ENCODE assay signal across 18 cellular contexts in genomic region chr1:170623171-170623570, GRCh38. TPM values are rescaled to one million over a fixed set of nuclear protein-coding genes. Genes with fewer than 3 reads are reported as not detected.
DNase-seq lines count a peak whose midpoint lies in the region; ATAC-seq, FAIRE-seq and TF ChIP-seq lines count a peak whose summit lies in the region.
"Had no signal": no experiment of that assay in that cellular context is flagged by ENCODE, and none has a peak within 500 bp of the region (broad histone marks: within the 10 kb centered on the region; RNA-seq: fewer than 3 reads in every experiment).

No MANE protein-coding gene starts in this region.

- H3K4me2 ChIP-seq in IMR-90 (ENCODE audit: low read depth, low read length), result no peak overlapping the region
- no peak overlapping the region for H3K4me2 ChIP-seq in GM12878 (ENCODE audit: control insufficient read depth, insufficient read depth)
- H3K4me2 ChIP-seq: GM23338 had no signal

- TF ChIP-seq CTCF in BJ (IDR thresholded peaks at IDR 0.05; ENCODE audit: insufficient read depth, low read depth, low read length), result no peak
- TF ChIP-seq CTCF in IMR-90 (conservative IDR thresholded peaks at IDR 0.05; ENCODE audit: low read depth, low read length), result no peak
- no peak for TF ChIP-seq CTCF in GM12878 (IDR thresholded peaks at IDR 0.05 in 2 of 3, conservative IDR thresholded peaks at IDR 0.05 in 1 of 3; ENCODE audit: control insufficient read depth in 2 of 3, extremely low read depth in 1 of 3, insufficient read depth in 1 of 3, low read depth in 3 of 3, low read length in 3 of 3)
- TF ChIP-seq CTCF in kidney epithelial cell (IDR thresholded peaks at IDR 0.05; ENCODE audit: insufficient read depth, low read length, poor library complexity, severe bottlenecking), result no peak

- H2BK20ac ChIP-seq in IMR-90 (ENCODE audit: low read depth, low read length), result peak overlapping the region; percentile 8; the same call in 1 of the 2 replicates

- peak overlapping the region; percentile 36; the same call in 1 of the 2 replicates for H3K4ac ChIP-seq in IMR-90 (ENCODE audit: low read depth, low read length)

- H3K79me2 ChIP-seq in GM12878 (ENCODE audit: control insufficient read depth, insufficient read depth, low read length), result no peaks in the 10 kb centered on the region

- H3K36me3 ChIP-seq in BJ (ENCODE audit: control insufficient read depth, insufficient read depth, low read length) (no peaks in the 10 kb centered on the region), IMR-90 (ENCODE audit: control insufficient read depth, insufficient read depth, low read length) (no peaks in the 10 kb centered on the region), GM12878 (ENCODE audit: control insufficient read depth in 2 of 2, insufficient read depth in 2 of 2, low read length in 1 of 2) (no peaks in the 10 kb centered on the region), kidney epithelial cell (ENCODE audit: control insufficient read depth, insufficient read depth, low read length) (no peaks in the 10 kb centered on the region)
- H3K36me3 ChIP-seq: lower lobe of right lung, pancreas had no signal

- no peak overlapping the region for H3K9ac ChIP-seq in IMR-90 (ENCODE audit: low read depth, low read length)
- H3K9ac ChIP-seq in GM12878 (ENCODE audit: control insufficient read depth, insufficient read depth, low read length), result no peak overlapping the region

- POLR2A ChIA-PET in BJ (lab: Charles Lee) (no interaction called here), IMR-90 (lab: Charles Lee; ENCODE audit: unreplicated experiment) (no interaction called here), GM12878 (lab: Charles Lee) (interaction anchor here (0.6 to 1.5 kb wide), 5 partner anchors 9 to 98 kb away, joined by 3 to 5 read pairs (median 3); no protein-coding TSS in a partner anchor)

- WGBS in IMR-90 (ENCODE audit: extremely low coverage in 2 of 2, insufficient read length in 1 of 2), 2 experiments, result 0% methylated on average over 1 of the region's 2 CpGs; no CpG with 5 or more reads in 1 of the 2 experiments
- whole genome bisulfite sequencing in GM12878 (ENCODE audit: insufficient coverage, insufficient replicate concordance, low lambda C conversion rate, missing lambda C conversion rate), result 0% methylated on average over 2 of the region's 2 CpGs

- SMC1A ChIA-PET in GM12878 (lab: Charles Lee; ENCODE audit: uncharacterized antibody, unreplicated experiment), result interaction anchor here (1.0 to 13.2 kb wide), 7 partner anchors 10 to 103 kb away, joined by 3 to 150 read pairs (median 3); partner anchors contain the start of gene PRRX1

- no peak for TF ChIP-seq POLR2A in IMR-90 (IDR thresholded peaks at IDR 0.05; ENCODE audit: low read depth, low read length)
- TF ChIP-seq POLR2A in GM12878 (IDR thresholded peaks at IDR 0.05; ENCODE audit: low read depth, low read length), result no peak

- RAD21 ChIA-PET in GM12878 (lab: Charles Lee; ENCODE audit: unreplicated experiment), result interaction anchor here (0.6 to 1.3 kb wide), 3 partner anchors 10 to 40 kb away, joined by 3 to 5 read pairs (median 3); no protein-coding TSS in a partner anchor

- H3K56ac ChIP-seq in IMR-90 (ENCODE audit: extremely low read depth, insufficient read depth, low read length), result no peak overlapping the region

- H3K4me3 ChIP-seq in BJ (ENCODE audit: low read depth, low read length), result no peak overlapping the region
- H3K4me3 ChIP-seq in IMR-90 (ENCODE audit: insufficient read depth, low read depth, low read length), result no peak overlapping the region
- H3K4me3 ChIP-seq in GM12878, result no peak overlapping the region
- H3K4me3 ChIP-seq in kidney epithelial cell (ENCODE audit: low read depth, low read length), result no peak overlapping the region
- H3K4me3 ChIP-seq: GM23338, K562, lower lobe of right lung, pancreas had no signal

- DNase-seq in BJ (ENCODE audit: low read depth) (peak; percentile 80), IMR-90 (peak; percentile 95), GM12878 (ENCODE audit: low read depth, low spot score) (no peak), kidney epithelial cell (ENCODE audit: low read depth) (peak; percentile 12), NCI-H510A treated with DMSO at 0.1 percent for 48 hours (lab: John Stamatoyannopoulos, UW) (no peak), NCI-H187 (lab: John Stamatoyannopoulos, UW) (no peak)
- DNase-seq: activated CD8-positive, alpha-beta T cell treated with anti-CD3 and anti-CD28 coated beads for 36 hours; CD8-positive, alpha-beta T cell; glutamatergic neuron; lower lobe of right lung; NCI-H1694 treated with DMSO at 0.1 percent for 48 hours; pancreas; T-helper 2 cell had no signal

- dilution Hi-C loops in IMR-90 (cut with HindIII; ENCODE audit: low sequenced_read_pairs, unreplicated experiment), result no loop called here

- CTCF ChIA-PET in BJ (lab: Yijun Ruan, JAX), result no interaction called here
- CTCF ChIA-PET in IMR-90 (lab: Yijun Ruan, JAX), result no interaction called here
- CTCF ChIA-PET in GM12878 (lab: Yijun Ruan, JAX), result interaction anchor here (0.8 to 1.5 kb wide), 2 partner anchors 9 to 50 kb away, joined by 3 read pairs; no protein-coding TSS in a partner anchor

- H3K4me1 ChIP-seq in IMR-90 (ENCODE audit: control insufficient read depth, insufficient read depth, low read length) (no peaks in the 10 kb centered on the region; the same call in 1 of the 2 replicates), GM12878 (ENCODE audit: control insufficient read depth, insufficient read depth, low read length) (no peaks in the 10 kb centered on the region)
- H3K4me1 ChIP-seq: lower lobe of right lung, pancreas had no signal

- no peak for TF ChIP-seq EP300 in GM12878 (IDR thresholded peaks at IDR 0.05; ENCODE audit: borderline replicate concordance in 1 of 2, control insufficient read depth in 1 of 2, low read depth in 2 of 2, low read length in 2 of 2)

- TF ChIP-seq RAD21 in IMR-90 (IDR thresholded peaks at IDR 0.05; ENCODE audit: low read length), result no peak
- TF ChIP-seq RAD21 in GM12878 (IDR thresholded peaks at IDR 0.05; ENCODE audit: insufficient read depth, low read depth, low read length), result no peak

- H3K79me1 ChIP-seq in IMR-90 (ENCODE audit: low read depth in 1 of 2, low read length in 2 of 2), result no peaks in the 10 kb centered on the region

- in situ Hi-C loops in IMR-90 (cut with MboI; ENCODE audit: low sequenced_read_pairs), result no loop called here
- in situ Hi-C loops in GM12878 (cut with MboI), result no loop called here

- H3K18ac ChIP-seq in IMR-90 (ENCODE audit: low read depth, low read length), result peak overlapping the region; percentile 0; the same call in 1 of the 2 replicates

- peak overlapping the region; percentile 89 for H2BK5ac ChIP-seq in IMR-90 (ENCODE audit: low read depth, low read length, poor library complexity, severe bottlenecking)

- H2AFZ ChIP-seq in IMR-90 (replicated peaks; ENCODE audit: low read length, poor library complexity) (peak overlapping the region; percentile 59), GM12878 (ENCODE audit: control insufficient read depth, low read depth, low read length) (no peak overlapping the region)
- H2AFZ ChIP-seq: GM23338 had no signal

- no peaks in the 10 kb centered on the region for H4K20me1 ChIP-seq in IMR-90 (ENCODE audit: insufficient read depth, low read length)
- no peaks in the 10 kb centered on the region for H4K20me1 ChIP-seq in GM12878 (ENCODE audit: control insufficient read depth, insufficient read depth)

- no peak overlapping the region for H2BK15ac ChIP-seq in IMR-90 (ENCODE audit: low read depth, low read length)

- H3K27ac ChIP-seq in IMR-90 (ENCODE audit: insufficient read depth, low read length), result no peak overlapping the region
- no peak overlapping the region for H3K27ac ChIP-seq in GM12878 (ENCODE audit: control insufficient read depth, insufficient read depth)
- H3K27ac ChIP-seq: lower lobe of right lung, pancreas had no signal

- ATAC-seq in IMR-90 (ENCODE audit: low read depth) (peak; percentile 80), GM12878 (no peak), GM21526 (IDR thresholded peaks at IDR 0.05; ENCODE audit: low FRiP score, unreplicated experiment) (no peak), HG03354 (IDR thresholded peaks at IDR 0.05; ENCODE audit: poor library complexity, severe bottlenecking, unreplicated experiment) (no peak)
- ATAC-seq: activated CD8-positive, alpha-beta T cell treated with anti-CD3 and anti-CD28 coated beads for 36 hours; CD8-positive, alpha-beta T cell; GM23338; K562; lower lobe of right lung; pancreas had no signal

- peaks cover 13% of the 10 kb centered on the region; the same call in 1 of the 2 replicates for H3K9me3 ChIP-seq in IMR-90 (ENCODE audit: control insufficient read depth, insufficient read depth, low read length)
- no peaks in the 10 kb centered on the region for H3K9me3 ChIP-seq in GM12878 (replicated peaks; ENCODE audit: control insufficient read depth, insufficient read depth, low read length)
- H3K9me3 ChIP-seq: lower lobe of right lung, pancreas had no signal

- H2AK5ac ChIP-seq in IMR-90 (ENCODE audit: low read depth, low read length), result peak overlapping the region; percentile 14; the same call in 1 of the 2 replicates

- no peak overlapping the region for H4K8ac ChIP-seq in IMR-90 (ENCODE audit: low read depth in 2 of 2, low read length in 2 of 2)

- H3K27me3 ChIP-seq in BJ (ENCODE audit: control insufficient read depth, insufficient read depth, low read length) (no peaks in the 10 kb centered on the region), IMR-90 (ENCODE audit: control insufficient read depth, insufficient read depth, low read length) (no peaks in the 10 kb centered on the region), GM12878 (replicated peaks in 1 of 2; ENCODE audit: control insufficient read depth in 2 of 2, insufficient read depth in 2 of 2, low read length in 1 of 2) (no peaks in the 10 kb centered on the region), kidney epithelial cell (ENCODE audit: control insufficient read depth, insufficient read depth, low read length) (no peaks in the 10 kb centered on the region)
- H3K27me3 ChIP-seq: pancreas had no signal

- intact Hi-C loops in IMR-90 (cut with micrococcal nuclease) (no loop called here), GM12878 (cut with micrococcal nuclease; ENCODE audit: unreplicated experiment) (no loop called here)

- H3K23ac ChIP-seq in IMR-90 (ENCODE audit: low read depth, low read length), result no peak overlapping the region; the same call in 1 of the 2 replicates

- H4K91ac ChIP-seq in IMR-90 (ENCODE audit: insufficient read depth, low read depth, low read length), result no peak overlapping the region

- H2AK9ac ChIP-seq in IMR-90 (replicated peaks; ENCODE audit: low read depth, low read length, poor library complexity), result no peak overlapping the region

- H4K5ac ChIP-seq in IMR-90 (ENCODE audit: low read depth, low read length), result no peak overlapping the region

- BruUV-seq in IMR-90 (replicated peaks; lab: Mats Ljungman, UMichigan) (no TSS peak), GM12878 (replicated peaks; lab: Mats Ljungman, UMichigan) (no TSS peak)

- H2BK120ac ChIP-seq in IMR-90 (ENCODE audit: low read depth, low read length), result peak overlapping the region; percentile 64

- 0 out of 2 replicates have a peak overlapping the region, but pooled peaks have one; percentile 20 for H3K14ac ChIP-seq in IMR-90 (replicated peaks; ENCODE audit: low read depth, low read length)

- H3K9me1 ChIP-seq in IMR-90 (ENCODE audit: insufficient read depth, low read length), result no peaks in the 10 kb centered on the region

- peak; percentile 27 for FAIRE-seq in GM12878 (lab: Jason Lieb, UNC)
- FAIRE-seq: colon, K562, pancreas had no signal

RNA-seq across cellular contexts. Expression of gene PRRX1, which starts 40.8 kb away (rescaled TPM):
- polyA plus RNA-seq in BJ (2011; rRNA removed), result 152 and 154 TPM in 2 replicates
- 149 and 179 TPM in 2 replicates for polyA minus RNA-seq in BJ (2011; rRNA and poly(A)+ RNA removed)
- 65.4 and 82.8 TPM in 2 replicates for total RNA-seq in IMR-90 (2012; rRNA removed)
- polyA plus RNA-seq in IMR-90 (2012; rRNA removed), result 50.0 and 54.7 TPM in 2 replicates
- 21.0 and 21.4 TPM in 2 replicates for polyA plus RNA-seq in IMR-90 (2012; cell fraction: cytosol; rRNA removed)
- polyA plus RNA-seq in IMR-90 (2012; cell fraction: nucleus; rRNA removed; ENCODE audit: low replicate concordance), result 21.1 and 49.1 TPM in 2 replicates
- total RNA-seq in GM12878 (2013; cell fraction: nucleolus; rRNA removed), result 30.6 and 33.8 TPM in 2 replicates
- total RNA-seq in GM12878 (2014; rRNA removed), result 2.7 and 3.7 TPM in 2 replicates
- total RNA-seq in GM12878 (2014; rRNA removed; fragmentation: Illumina TruSeq; extraction: Trizol), result 1.3 and 2.4 TPM in 2 replicates
- 2.0 and 2.8 TPM in 2 replicates for total RNA-seq in GM12878 (2021)
- 0.16 TPM for polyA plus RNA-seq in GM12878 (2011; ENCODE audit: low read depth)
- 48.2 and 64.6 TPM in 2 replicates for polyA plus RNA-seq in GM12878 (2011; rRNA removed)
- 35.9 and 39.3 TPM in 2 replicates for polyA plus RNA-seq in GM12878 (2011; cell fraction: cytosol; rRNA removed)
- 34.2 and 44.6 TPM in 2 replicates for polyA plus RNA-seq in GM12878 (2011; cell fraction: nucleus; rRNA removed)
- 0.26 and 0.56 TPM in 2 replicates for polyA plus RNA-seq in GM12878 (2012)
- 1.6 and 5.1 TPM in 2 replicates for polyA plus RNA-seq in GM12878 (2014; fragmentation: Illumina TruSeq; extraction: Trizol)
- under 1 TPM; 0.42 to 0.48 TPM for polyA plus RNA-seq in GM12878 (2014; fragmentation: Nextera tagmentation; extraction: Ambion mirVana)
- polyA plus RNA-seq in GM12878 (2014; rRNA removed), result 1.4 and 2.2 TPM in 2 replicates
- polyA plus RNA-seq in GM12878 (2016; fragmentation: Nextera tagmentation; extraction: Ambion mirVana), result 1 to 10 TPM in 1 of 2 experiments, under 1 TPM in 1; 0.67 to 1.3 TPM
- 63.7 and 81.4 TPM in 2 replicates for polyA minus RNA-seq in GM12878 (2011; rRNA and poly(A)+ RNA removed)
- polyA minus RNA-seq in GM12878 (2011; cell fraction: cytosol; rRNA and poly(A)+ RNA removed), result 24.7 and 24.9 TPM in 2 replicates
- 22.6 and 31.6 TPM in 2 replicates for polyA minus RNA-seq in GM12878 (2011; cell fraction: nucleus; rRNA and poly(A)+ RNA removed)
- 0.75 and 2.9 TPM in 2 replicates for total RNA-seq in kidney epithelial cell
- total RNA-seq: activated CD8-positive, alpha-beta T cell treated with anti-CD3 and anti-CD28 coated beads for 36 hours; CD8-positive, alpha-beta T cell; GM23338; K562 had no signal
- polyA plus RNA-seq: K562 had no signal

Comparison
In these comparisons a context has a peak if more than half of its experiments do, and no peak if none do; other contexts are left out.
1. DNase-seq: peak in BJ (single experiment), IMR-90 (single experiment) and kidney epithelial cell (single experiment); none in GM12878 (single experiment), NCI-H510A treated with DMSO at 0.1 percent for 48 hours (single experiment) and NCI-H187 (0 of 2).